8 cellular contexts compared by ENCODE assay signal in the genomic region with DNA sequence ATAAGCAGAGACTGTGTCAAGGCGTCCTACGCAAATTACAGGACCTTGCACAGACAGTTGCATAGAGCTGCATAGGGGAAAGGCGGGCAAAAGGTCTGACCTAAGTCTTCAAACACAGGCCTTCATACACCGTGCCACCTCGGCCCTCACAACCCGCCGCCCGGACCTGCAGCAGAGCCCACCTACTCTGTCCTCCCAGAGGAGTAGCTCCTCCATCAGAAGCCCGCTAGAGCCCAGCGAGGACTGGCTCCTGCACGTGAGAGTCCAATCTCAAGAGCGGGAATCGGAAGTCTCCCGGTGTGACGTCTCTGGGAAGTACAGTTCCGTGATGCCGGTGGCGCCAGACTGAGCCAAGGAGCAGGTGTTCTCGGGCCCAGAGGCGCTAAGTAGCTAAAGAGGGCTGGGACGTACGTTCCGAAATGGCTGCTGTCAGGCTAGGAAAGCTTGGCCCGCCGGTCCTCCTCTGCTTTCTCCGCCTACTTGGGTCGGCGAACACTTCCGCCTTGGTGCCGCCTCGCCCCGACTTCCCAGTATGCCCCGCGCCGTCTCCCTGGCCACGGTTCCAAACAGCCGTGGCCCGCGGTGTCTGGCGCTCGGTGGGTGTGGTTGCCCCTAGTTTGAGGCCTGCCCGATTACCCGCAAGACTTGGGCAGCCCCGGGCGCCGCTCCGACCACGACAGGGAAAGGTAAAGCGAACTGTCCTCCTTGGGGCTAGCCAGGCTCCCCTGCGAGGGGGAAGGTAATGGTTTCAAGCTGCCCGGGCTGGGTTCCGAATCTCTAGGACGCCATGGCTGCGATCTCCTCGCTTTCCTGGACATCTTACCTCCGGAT. TPM values are rescaled to one million over a fixed set of nuclear protein-coding genes. Genes with fewer than 3 reads are reported as not detected.
A peak's percentile ranks its signal among the peaks of the same experiment; 100 is the strongest.
DNase-seq lines count a peak whose midpoint lies in the region; ATAC-seq and TF ChIP-seq lines count a peak whose summit lies in the region.

A gene with protein sequence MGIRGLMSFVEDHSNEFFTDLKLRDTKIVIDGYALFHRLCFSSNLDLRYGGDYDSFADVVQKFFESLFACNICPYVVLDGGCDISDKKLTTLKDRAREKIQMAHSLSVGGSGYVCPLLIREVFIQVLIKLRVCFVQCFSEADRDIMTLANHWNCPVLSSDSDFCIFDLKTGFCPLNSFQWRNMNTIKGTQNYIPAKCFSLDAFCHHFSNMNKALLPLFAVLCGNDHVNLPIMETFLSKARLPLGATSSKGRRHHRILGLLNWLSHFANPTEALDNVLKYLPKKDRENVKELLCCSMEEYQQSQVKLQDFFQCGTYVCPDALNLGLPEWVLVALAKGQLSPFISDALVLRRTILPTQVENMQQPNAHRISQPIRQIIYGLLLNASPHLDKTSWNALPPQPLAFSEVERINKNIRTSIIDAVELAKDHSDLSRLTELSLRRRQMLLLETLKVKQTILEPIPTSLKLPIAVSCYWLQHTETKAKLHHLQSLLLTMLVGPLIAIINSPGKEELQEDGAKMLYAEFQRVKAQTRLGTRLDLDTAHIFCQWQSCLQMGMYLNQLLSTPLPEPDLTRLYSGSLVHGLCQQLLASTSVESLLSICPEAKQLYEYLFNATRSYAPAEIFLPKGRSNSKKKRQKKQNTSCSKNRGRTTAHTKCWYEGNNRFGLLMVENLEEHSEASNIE (minus strand): TSS at position 505 of the 831 bp plus-strand sequence. CDS start 1,519 bp downstream, outside the sequence.
A gene with protein sequence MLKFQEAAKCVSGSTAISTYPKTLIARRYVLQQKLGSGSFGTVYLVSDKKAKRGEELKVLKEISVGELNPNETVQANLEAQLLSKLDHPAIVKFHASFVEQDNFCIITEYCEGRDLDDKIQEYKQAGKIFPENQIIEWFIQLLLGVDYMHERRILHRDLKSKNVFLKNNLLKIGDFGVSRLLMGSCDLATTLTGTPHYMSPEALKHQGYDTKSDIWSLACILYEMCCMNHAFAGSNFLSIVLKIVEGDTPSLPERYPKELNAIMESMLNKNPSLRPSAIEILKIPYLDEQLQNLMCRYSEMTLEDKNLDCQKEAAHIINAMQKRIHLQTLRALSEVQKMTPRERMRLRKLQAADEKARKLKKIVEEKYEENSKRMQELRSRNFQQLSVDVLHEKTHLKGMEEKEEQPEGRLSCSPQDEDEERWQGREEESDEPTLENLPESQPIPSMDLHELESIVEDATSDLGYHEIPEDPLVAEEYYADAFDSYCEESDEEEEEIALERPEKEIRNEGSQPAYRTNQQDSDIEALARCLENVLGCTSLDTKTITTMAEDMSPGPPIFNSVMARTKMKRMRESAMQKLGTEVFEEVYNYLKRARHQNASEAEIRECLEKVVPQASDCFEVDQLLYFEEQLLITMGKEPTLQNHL (plus strand): TSS at position 557 of the 831 bp plus-strand sequence. CDS start 2,832 bp downstream, outside the sequence.

- 8 to 11% methylated on average over 56 of the region's 56 CpGs for WGBS in ectodermal cell, 2 experiments
- 0 to 1% methylated on average over 56 of the region's 56 CpGs for WGBS in lung, 2 donors

- no peaks in the 10 kb centered on the region for H3K27me3 Mint-ChIP-seq in CD4-positive, alpha-beta T cell
- H3K27me3 Mint-ChIP-seq in activated CD4-positive, alpha-beta memory T cell treated with anti-CD3 and anti-CD28 coated beads, Interleukin-2, amount 10 ng/mL, durations not matched to agents 7 days and 5 days = no peaks in the 10 kb centered on the region

- ATAC-seq in CD4-positive, alpha-beta T cell (ENCODE audit: poor library complexity) = peak; percentile 97
- ATAC-seq in GM19452 (IDR thresholded peaks at IDR 0.05; ENCODE audit: unreplicated experiment) = peak; percentile 97
- ATAC-seq in HG03575 (IDR thresholded peaks at IDR 0.05; ENCODE audit: extremely low read depth, insufficient number of reproducible peaks, low FRiP score, unreplicated experiment) = peak; percentile 83
- peak; percentile 99 for ATAC-seq in lung (ENCODE audit: insufficient read depth, low FRiP score)

- peak; percentile 85 to 92 (median 90) for DNase-seq in CD4-positive, alpha-beta T cell
- DNase-seq in NCI-H82 (lab: John Stamatoyannopoulos, UW) (peak; percentile 92), lung (ENCODE audit: low spot score) (peak; percentile 92)
- DNase-seq in activated CD4-positive, alpha-beta memory T cell treated with anti-CD3 and anti-CD28 coated beads, Interleukin-2, amount 10 ng/mL, durations not matched to agents 7 days and 5 days = peak; percentile 93
- DNase-seq in stimulated activated CD4-positive, alpha-beta T cell treated with anti-CD3 and anti-CD28 coated beads, TNF-alpha, amount 100 ng/mL, for 4 hours (ENCODE audit: low read depth in 3 of 3) = peak; percentile 76 to 84 (median 76)

- CTCF ChIA-PET in CD4-positive, alpha-beta T cell (lab: Charles Lee) = interaction anchor here (1.6 kb wide), 1 partner anchor 134 kb away, joined by 5 read pairs; no protein-coding TSS in a partner anchor
- CTCF ChIA-PET in activated CD4-positive, alpha-beta memory T cell treated with anti-CD3 and anti-CD28 coated beads, Interleukin-2, amount 10 ng/mL, durations not matched to agents 7 days and 5 days (lab: Charles Lee) = interaction anchor here (0.9 to 2.5 kb wide), 5 partner anchors 9 to 477 kb away, joined by 3 to 14 read pairs (median 4); a partner anchor contains a TSS

- H3K4me3 Mint-ChIP-seq in CD4-positive, alpha-beta T cell = peak within 1 kb of the TSS; percentile 93
- H3K4me3 Mint-ChIP-seq in activated CD4-positive, alpha-beta memory T cell treated with anti-CD3 and anti-CD28 coated beads, Interleukin-2, amount 10 ng/mL, durations not matched to agents 7 days and 5 days = peak within 1 kb of the TSS; percentile 90

- H3K36me3 ChIP-seq in ectodermal cell (ENCODE audit: control insufficient read depth, insufficient read depth, low read length) = no peaks in the 10 kb centered on the region
- peaks cover 0 to 6% of the 10 kb centered on the region in 2 donors for H3K36me3 ChIP-seq in lung (ENCODE audit: control insufficient read depth in 2 of 2, insufficient read depth in 2 of 2, low read length in 2 of 2)

- H3K4me1 ChIP-seq in ectodermal cell (ENCODE audit: control insufficient read depth, insufficient read depth, low read length) (no peaks in the 10 kb centered on the region), lung (ENCODE audit: control insufficient read depth in 2 of 2, insufficient read depth in 2 of 2, low read length in 2 of 2) (peaks cover 4 to 27% of the 10 kb centered on the region in 2 donors)

- POLR2A ChIA-PET in CD4-positive, alpha-beta T cell (lab: Charles Lee) = interaction anchor here (0.6 to 4.3 kb wide), 12 partner anchors 9 to 1391 kb away, joined by 3 to 32 read pairs (median 4); a partner anchor contains a TSS
- POLR2A ChIA-PET in activated CD4-positive, alpha-beta memory T cell treated with anti-CD3 and anti-CD28 coated beads, Interleukin-2, amount 10 ng/mL, durations not matched to agents 7 days and 5 days (lab: Charles Lee) = interaction anchor here (0.7 to 5.7 kb wide), 17 partner anchors 10 to 1391 kb away, joined by 3 to 55 read pairs (median 6); a partner anchor contains a TSS

- H3K36me3 Mint-ChIP-seq in CD4-positive, alpha-beta T cell (ENCODE audit: low read depth) = peaks cover 54% of the 10 kb centered on the region
- H3K36me3 Mint-ChIP-seq in activated CD4-positive, alpha-beta memory T cell treated with anti-CD3 and anti-CD28 coated beads, Interleukin-2, amount 10 ng/mL, durations not matched to agents 7 days and 5 days (ENCODE audit: low read depth) = peaks cover 29% of the 10 kb centered on the region

- no peaks in the 10 kb centered on the region for H3K9me3 ChIP-seq in CD4-positive, alpha-beta T cell (ENCODE audit: control insufficient read depth, low read length)
- H3K9me3 ChIP-seq in ectodermal cell (ENCODE audit: control insufficient read depth, low read length) (no peaks in the 10 kb centered on the region), lung (ENCODE audit: control insufficient read depth in 2 of 2, insufficient read depth in 1 of 2, low read length in 1 of 2) (no peaks in the 10 kb centered on the region)

- H3K4me3 ChIP-seq in ectodermal cell (ENCODE audit: insufficient read depth, low read depth, low read length) (peak within 1 kb of the TSS; percentile 69), lung (peak within 1 kb of the TSS; percentile 43)

- intact Hi-C loops in CD4-positive, alpha-beta T cell (cut with DNase I, micrococcal nuclease) = loop anchor here (2.0 to 10.0 kb wide), 6 partner anchors 280 to 1391 kb away; a partner anchor contains a TSS

- H3K9me3 Mint-ChIP-seq in CD4-positive, alpha-beta T cell = no peaks in the 10 kb centered on the region
- H3K9me3 Mint-ChIP-seq in activated CD4-positive, alpha-beta memory T cell treated with anti-CD3 and anti-CD28 coated beads, Interleukin-2, amount 10 ng/mL, durations not matched to agents 7 days and 5 days = no peaks in the 10 kb centered on the region

- H3K4me1 Mint-ChIP-seq in CD4-positive, alpha-beta T cell (ENCODE audit: low read depth) = peaks cover 52% of the 10 kb centered on the region
- H3K4me1 Mint-ChIP-seq in activated CD4-positive, alpha-beta memory T cell treated with anti-CD3 and anti-CD28 coated beads, Interleukin-2, amount 10 ng/mL, durations not matched to agents 7 days and 5 days = peaks cover 37% of the 10 kb centered on the region

- no peak for TF ChIP-seq CTCF in CD4-positive, alpha-beta T cell (IDR thresholded peaks at IDR 0.05)
- TF ChIP-seq CTCF in lung (IDR thresholded peaks at IDR 0.05; ENCODE audit: control extremely low read depth, extremely low read depth) = no peak

- peak within 1 kb of the TSS; percentile 94 for H3K27ac Mint-ChIP-seq in CD4-positive, alpha-beta T cell
- H3K27ac Mint-ChIP-seq in activated CD4-positive, alpha-beta memory T cell treated with anti-CD3 and anti-CD28 coated beads, Interleukin-2, amount 10 ng/mL, durations not matched to agents 7 days and 5 days = peak within 1 kb of the TSS; percentile 87

- peak within 1 kb of the TSS; percentile 84 for H3K27ac ChIP-seq in CD4-positive, alpha-beta T cell (ENCODE audit: low read depth, low read length)
- H3K27ac ChIP-seq in ectodermal cell (ENCODE audit: insufficient read depth, low read depth, low read length, poor library complexity, severe bottlenecking) (peak within 1 kb of the TSS; percentile 55), lung (ENCODE audit: low read depth in 1 of 2, low read length in 1 of 2) (peak within 1 kb of the TSS; percentile 83 to 96)

- no peaks in the 10 kb centered on the region for H3K27me3 ChIP-seq in CD4-positive, alpha-beta T cell (ENCODE audit: control insufficient read depth, insufficient read depth, low read length)
- H3K27me3 ChIP-seq in ectodermal cell (ENCODE audit: control insufficient read depth, insufficient read depth, low read length, poor library complexity, severe bottlenecking) (no peaks in the 10 kb centered on the region), lung (ENCODE audit: control insufficient read depth, insufficient read depth) (no peaks in the 10 kb centered on the region)

RNA-seq across cellular contexts. Expression of the first gene that starts in this region (rescaled TPM):
- total RNA-seq in CD4-positive, alpha-beta T cell = 10 to 100 TPM; 25.6 to 26.6 TPM
- 10 to 100 TPM; 12.8 TPM for total RNA-seq in activated CD4-positive, alpha-beta memory T cell treated with anti-CD3 and anti-CD28 coated beads, Interleukin-2, amount 10 ng/mL, durations not matched to agents 7 days and 5 days
- polyA plus RNA-seq in ectodermal cell (2013, experiment 1 of 4) = 8.4 TPM
- polyA plus RNA-seq in ectodermal cell (2013, experiment 2 of 4) = 9.8 TPM
- 8.9 TPM for polyA plus RNA-seq in ectodermal cell (2013, experiment 3 of 4)
- polyA plus RNA-seq in ectodermal cell (2013, experiment 4 of 4) = 10.5 TPM
- 1 to 10 TPM; 5.9 to 7.2 TPM for total RNA-seq in lung
- 1 to 10 TPM; 2.3 to 3.9 TPM for polyA plus RNA-seq in lung

RNA-seq across cellular contexts. Expression of the second gene that starts in this region (rescaled TPM):
- total RNA-seq in CD4-positive, alpha-beta T cell = 1 to 10 TPM; 1.6 to 4.2 TPM
- 1 to 10 TPM; 1.4 to 2.8 TPM for total RNA-seq in activated CD4-positive, alpha-beta memory T cell treated with anti-CD3 and anti-CD28 coated beads, Interleukin-2, amount 10 ng/mL, durations not matched to agents 7 days and 5 days
- polyA plus RNA-seq in ectodermal cell (2013, experiment 1 of 4) = 6.4 TPM
- 5.7 TPM for polyA plus RNA-seq in ectodermal cell (2013, experiment 2 of 4)
- polyA plus RNA-seq in ectodermal cell (2013, experiment 3 of 4) = 3.8 TPM
- polyA plus RNA-seq in ectodermal cell (2013, experiment 4 of 4) = 5.5 TPM
- 10 to 100 TPM; 14.7 to 36.3 TPM for total RNA-seq in lung
- 1 to 10 TPM; 4.0 to 4.9 TPM for polyA plus RNA-seq in lung

Comparison
In these comparisons a context has a peak if more than half of its experiments do, and no peak if none do; other contexts are left out.
1. Peak in every context shown above with its lines: DNase-seq, ATAC-seq, H3K4me3 ChIP-seq and H3K27ac ChIP-seq.